Comparison of ENCODE assay signal across 22 cellular contexts in the genomic region with DNA sequence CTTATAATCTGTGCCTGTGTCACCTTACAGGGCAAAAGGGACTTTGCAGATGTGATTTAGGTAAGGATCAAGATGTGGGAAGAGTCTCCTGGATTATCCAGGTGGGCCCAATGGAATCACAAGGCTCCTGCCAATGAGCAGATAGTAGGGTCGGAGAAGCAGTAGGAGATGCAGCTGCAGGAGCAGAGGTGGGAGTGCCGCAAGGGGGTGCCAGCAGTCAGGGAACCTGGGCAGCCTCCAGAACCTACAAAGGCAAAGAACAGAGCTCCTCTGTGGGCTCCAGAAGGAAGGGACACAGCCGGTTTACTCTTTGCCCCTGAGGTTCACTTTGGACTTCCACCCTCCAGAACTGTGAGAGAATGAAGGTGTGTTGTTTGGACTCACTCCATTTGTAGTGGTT.
DNase-seq lines count a peak whose midpoint lies in the region; ATAC-seq, FAIRE-seq and TF ChIP-seq lines count a peak whose summit lies in the region.
"Had no signal": no experiment of that assay in that cellular context is flagged by ENCODE, and none has a peak within 500 bp of the region (broad histone marks: within the 10 kb centered on the region; RNA-seq: fewer than 3 reads in every experiment).

No MANE protein-coding gene starts in this region.

- H4K5ac ChIP-seq in H1 (ENCODE audit: insufficient read length, low read depth, low read length), result no peak overlapping the region

- no peak for FAIRE-seq in H1 (lab: Jason Lieb, UNC)

- CTCF ChIA-PET in H1 (lab: Charles Lee; ENCODE audit: partially characterized antibody), result interaction anchor here (1.2 to 3.5 kb wide), 2 partner anchors 9 to 20 kb away, joined by 5 to 22 read pairs; no protein-coding TSS in a partner anchor

- no peak overlapping the region for H3K4me2 ChIP-seq in H1 (ENCODE audit: insufficient read depth in 1 of 2, low read depth in 2 of 2, low read length in 2 of 2)

- POLR2A ChIA-PET in H1 (lab: Charles Lee; ENCODE audit: partially characterized antibody), result no interaction called here

- no peak overlapping the region for H3K27ac ChIP-seq in H1 (ENCODE audit: low read depth, low read length)
- H3K27ac ChIP-seq: 22Rv1, RWPE1 had no signal

- H3K23ac ChIP-seq in H1 (ENCODE audit: insufficient read length), result no peak overlapping the region

- TF ChIP-seq POLR2A in H1 (IDR thresholded peaks at IDR 0.05; ENCODE audit: control extremely low read depth in 1 of 2, low read depth in 2 of 2, low read length in 2 of 2), result no peak

- H3K56ac ChIP-seq in H1 (replicated peaks; ENCODE audit: insufficient read length, low read depth, low read length), result no peak overlapping the region

- no peak overlapping the region for H2AFZ ChIP-seq in H1 (ENCODE audit: low read length)

- peaks cover 2 to 5% of the 10 kb centered on the region in 2 experiments; a peak in 2 of 4 replicates for H3K9me3 ChIP-seq in H1 (ENCODE audit: insufficient read depth in 2 of 2, low read depth in 1 of 2, low read length in 1 of 2)

- H2BK5ac ChIP-seq in H1 (ENCODE audit: low read depth, low read length), result no peak overlapping the region

- no peak overlapping the region for H2AK5ac ChIP-seq in H1 (ENCODE audit: low read depth, low read length)

- no peaks in the 10 kb centered on the region for H3K23me2 ChIP-seq in H1 (ENCODE audit: low read depth, low read length)

- TF ChIP-seq RAD21 in H1 (IDR thresholded peaks at IDR 0.05 in 1 of 2, conservative IDR thresholded peaks at IDR 0.05 in 1 of 2; ENCODE audit: low read depth in 2 of 2, low read length in 2 of 2), result peak; percentile 43 to 44

- H3K36me3 ChIP-seq in H1 (ENCODE audit: control insufficient read depth in 2 of 4, insufficient read depth in 4 of 4, low read length in 3 of 4), result no peaks in the 10 kb centered on the region

- H2BK120ac ChIP-seq in H1 (replicated peaks; ENCODE audit: low read depth, low read length), result no peak overlapping the region

- H4K91ac ChIP-seq in H1 (replicated peaks; ENCODE audit: insufficient read length, low read length), result no peak overlapping the region

- TF ChIP-seq EP300 in H1 (IDR thresholded peaks at IDR 0.05; ENCODE audit: borderline replicate concordance in 1 of 2, low read depth in 2 of 2, low read length in 2 of 2), result no peak

- H3K4me3 ChIP-seq in LNCaP clone FGC (ENCODE audit: low read depth, low read length) (no peak overlapping the region), H1 (ENCODE audit: extremely low read depth in 1 of 4, insufficient read depth in 2 of 4, low read depth in 3 of 4, low read length in 4 of 4) (no peak overlapping the region)

- H2BK15ac ChIP-seq in H1 (ENCODE audit: low read length), result no peak overlapping the region

- TF ChIP-seq CTCF in LNCaP clone FGC (IDR thresholded peaks at IDR 0.05; ENCODE audit: control insufficient read depth, extremely low read depth, insufficient read depth), result 0 out of 2 replicates have a peak, but pooled peaks have one; percentile 18
- TF ChIP-seq CTCF in H1 (IDR thresholded peaks at IDR 0.05; ENCODE audit: control extremely low read depth in 1 of 3, insufficient read depth in 1 of 3, low read depth in 1 of 3, low read length in 3 of 3), result peak in 1 of 3 experiments; percentile 12; a peak in 1 of 4 replicates

- no peak overlapping the region for H3K9ac ChIP-seq in H1 (replicated peaks in 1 of 4; ENCODE audit: extremely low read depth in 1 of 4, low read depth in 3 of 4, low read length in 3 of 4)

- WGBS in H1 (ENCODE audit: extremely low coverage in 1 of 2, insufficient coverage in 1 of 2, insufficient read length in 1 of 2, insufficient replicate concordance in 2 of 2, low coverage in 1 of 2, low lambda C conversion rate in 2 of 2, missing lambda C conversion rate in 1 of 2), 2 experiments, result 33% methylated on average over 3 of the region's 3 CpGs; no CpG with 5 or more reads in 1 of the 2 experiments

- ATAC-seq in left lobe of liver, result no peak
- ATAC-seq: Panc1 had no signal

- DNase-seq in NCI-H146 (lab: John Stamatoyannopoulos, UW) (peak; percentile 1), NCI-H146 treated with DMSO at 0.1 percent for 48 hours (lab: John Stamatoyannopoulos, UW; ENCODE audit: unreplicated experiment) (no peak), LNCaP clone FGC (ENCODE audit: low read depth) (no peak), H1 (ENCODE audit: low read depth in 1 of 2, low spot score in 2 of 2) (no peak), SKM-1 treated with dmso at 0.1 percent for 144 hours (lab: John Stamatoyannopoulos, UW; ENCODE audit: unreplicated experiment) (no peak), left lobe of liver (ENCODE audit: low spot score) (no peak), amniotic stem cell (lab: John Stamatoyannopoulos, UW) (no peak)
- DNase-seq: CD8-positive, alpha-beta memory T cell; DMS 273 treated with DMSO at 0.1 percent for 48 hours; DMS79; GF-D8; NCI-H1092 treated with DMSO at 0.1 percent for 48 hours; NCI-H1436; NCI-H1930; NCI-H2107; NCI-H524; NCI-H748 treated with DMSO at 0.1 percent for 48 hours; SHP77; T-helper 1 cell had no signal

- H3K27me3 ChIP-seq in H1 (replicated peaks in 1 of 4; ENCODE audit: control insufficient read depth in 3 of 4, extremely low read depth in 1 of 4, insufficient read depth in 3 of 4, low read length in 3 of 4), result no peaks in the 10 kb centered on the region

- H3K4ac ChIP-seq in H1 (replicated peaks; ENCODE audit: insufficient read length, low read depth, low read length), result no peak overlapping the region

- H3K4me1 ChIP-seq in H1 (replicated peaks in 1 of 4; ENCODE audit: control insufficient read depth in 3 of 4, insufficient read depth in 4 of 4, low read length in 3 of 4), result no peaks in the 10 kb centered on the region

- H3K79me1 ChIP-seq in H1 (ENCODE audit: low read depth, low read length), result no peaks in the 10 kb centered on the region; the same call in 1 of the 2 replicates

- no peak overlapping the region for H2BK12ac ChIP-seq in H1 (ENCODE audit: low read depth, low read length)

- H4K20me1 ChIP-seq in H1 (replicated peaks in 1 of 2; ENCODE audit: control insufficient read depth in 1 of 2, insufficient read depth in 2 of 2, low read length in 2 of 2), result no peaks in the 10 kb centered on the region

- H3K18ac ChIP-seq in H1 (ENCODE audit: extremely low read depth, low read length), result no peak overlapping the region

- H2BK20ac ChIP-seq in H1 (ENCODE audit: low read length), result no peak overlapping the region

- no peak overlapping the region for H4K8ac ChIP-seq in H1 (ENCODE audit: extremely low read depth, insufficient read depth, low read length)

- no peak overlapping the region for H3K14ac ChIP-seq in H1 (ENCODE audit: insufficient read length)

- H3K79me2 ChIP-seq in H1 (ENCODE audit: control insufficient read depth in 1 of 2, insufficient read depth in 2 of 2, low read length in 2 of 2), result no peaks in the 10 kb centered on the region

TF ChIP-seq in H1, 55 proteins besides CTCF, POLR2A, EP300 and RAD21:
- TF ChIP-seq CREB1 (IDR thresholded peaks at IDR 0.05), result no peak
- TF ChIP-seq GABPA (IDR thresholded peaks at IDR 0.05; ENCODE audit: borderline replicate concordance, insufficient read depth, low read length), result no peak
TF ChIP-seq in H1: peak in this region for 0.
